Comparison of ENCODE assay signal across 4 cellular contexts in the genomic region with DNA sequence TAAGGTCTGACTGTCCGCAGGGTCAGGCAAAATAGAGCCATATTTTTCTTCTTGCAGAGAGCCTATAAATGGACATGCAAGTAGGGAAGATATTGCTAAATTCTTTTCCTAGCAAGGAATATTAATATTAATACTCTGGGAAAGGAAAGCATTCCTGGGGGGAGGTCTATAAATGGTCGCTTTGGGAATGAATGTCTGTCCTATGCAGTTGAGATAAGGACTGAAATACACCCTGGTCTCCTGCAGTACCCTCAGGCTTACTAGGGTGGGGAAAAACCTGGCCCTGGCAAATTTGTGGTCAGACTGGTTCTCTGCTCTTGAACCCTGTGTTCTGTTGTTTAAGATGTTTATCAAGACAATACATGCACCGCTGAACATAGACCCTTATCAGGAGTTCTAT. TPM values are rescaled to one million over a fixed set of nuclear protein-coding genes. Genes with fewer than 3 reads are reported as not detected.
"Had no signal": no experiment of that assay in that cellular context is flagged by ENCODE, and none has a peak within 500 bp of the region (broad histone marks: within the 10 kb centered on the region; RNA-seq: fewer than 3 reads in every experiment).

No MANE protein-coding gene starts in this region.

RNA-seq across cellular contexts. Expression of a gene that starts 9.1 kb away (rescaled TPM):
- total RNA-seq: H7, HT-29 had no signal

RNA-seq across cellular contexts. Expression of a gene that starts 15.3 kb away (rescaled TPM):
- total RNA-seq: GM23248, H7, HT-29, IMR-90 had no signal

RNA-seq across cellular contexts. Expression of a gene that starts 35.1 kb away (rescaled TPM):
- total RNA-seq: HT-29 had no signal

RNA-seq across cellular contexts. Expression of a gene that starts 37.9 kb away (rescaled TPM):
- total RNA-seq: HT-29 had no signal
